14 cellular contexts compared by ENCODE assay signal in the genomic region with DNA sequence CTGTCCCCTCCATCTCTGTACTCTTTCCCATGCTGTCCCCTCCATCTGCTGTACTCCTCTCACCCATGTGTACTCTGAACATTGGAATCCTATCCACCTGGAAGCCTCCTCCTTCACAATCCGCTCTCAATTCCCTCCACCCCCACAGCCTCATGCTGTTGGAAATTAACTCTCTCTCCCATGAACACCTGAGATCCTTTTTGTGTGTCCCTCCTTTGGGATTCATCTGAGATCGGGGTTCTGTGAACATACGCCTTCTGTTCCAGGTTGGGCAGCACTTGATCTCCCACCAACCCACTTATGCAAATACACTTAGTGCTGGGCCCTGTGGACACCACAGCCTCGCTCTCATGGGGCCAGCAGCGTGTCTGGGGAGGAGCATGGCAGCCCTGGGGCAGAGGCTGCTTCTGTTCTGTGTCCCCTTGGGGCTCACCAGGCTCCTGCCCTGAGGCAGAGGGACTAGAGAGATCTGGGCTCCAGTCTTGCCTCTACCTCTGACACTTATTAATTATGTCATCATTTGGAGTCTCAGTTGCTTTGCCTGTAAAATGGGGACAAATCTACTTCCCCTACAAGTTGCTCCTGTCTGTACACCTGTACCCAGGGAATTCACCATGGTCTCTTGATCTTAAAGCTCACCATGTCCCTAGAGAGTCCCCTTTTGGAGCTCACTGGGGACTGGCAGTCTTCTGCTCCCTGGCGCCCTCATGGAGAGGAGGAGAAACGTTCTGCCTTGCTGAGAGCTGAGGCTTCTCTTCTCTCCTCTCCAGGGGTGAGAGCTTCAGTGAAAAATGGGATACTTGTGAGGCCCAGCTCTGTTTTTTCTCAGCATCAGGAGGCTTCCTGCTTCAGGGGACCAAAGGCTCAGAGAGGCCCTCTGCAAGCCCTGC. TPM values are rescaled to one million over a fixed set of nuclear protein-coding genes. Genes with fewer than 3 reads are reported as not detected.
DNase-seq lines count a peak whose midpoint lies in the region; FAIRE-seq and TF ChIP-seq lines count a peak whose summit lies in the region.
"Had no signal": no experiment of that assay in that cellular context is flagged by ENCODE, and none has a peak within 500 bp of the region (broad histone marks: within the 10 kb centered on the region; RNA-seq: fewer than 3 reads in every experiment).

No MANE protein-coding gene starts in this region.

- no peaks in the 10 kb centered on the region for H3K9me3 ChIP-seq in AG04450 (ENCODE audit: control insufficient read depth, insufficient read depth, low read length)

- TF ChIP-seq CTCF in AG04450 (IDR thresholded peaks at IDR 0.05; ENCODE audit: low read depth, low read length) (no peak; the same call in 1 of the 2 replicates), astrocyte of the spinal cord (IDR thresholded peaks at IDR 0.05; ENCODE audit: low read depth, low read length) (peak; percentile 15)

- no peaks in the 10 kb centered on the region for H3K27me3 ChIP-seq in AG04450 (ENCODE audit: control insufficient read depth, insufficient read depth, low read length)

- FAIRE-seq in HTR-8/SVneo (lab: Jason Lieb, UNC): peak; percentile 49
- FAIRE-seq: bronchial epithelial cell had no signal

- CTCF ChIA-PET in AG04450 (lab: Charles Lee): interaction anchor here (0.5 kb wide), 1 partner anchor 21 kb away, joined by 3 read pairs; no protein-coding TSS in a partner anchor

- in situ Hi-C loops in astrocyte of the spinal cord (cut with HindIII; ENCODE audit: low sequenced_read_pairs): no loop called here

- DNase-seq in AG04450 (ENCODE audit: low read depth, low spot score): no peak
- no peak for DNase-seq in HTR-8/SVneo (ENCODE audit: insufficient read length, low spot score)
- no peak for DNase-seq in astrocyte of the spinal cord (ENCODE audit: low read depth, low spot score)
- peak; percentile 26 for DNase-seq in mesenteric fat pad (ENCODE audit: low spot score)
- no peak for DNase-seq in HCEC 1CT
- DNase-seq in NCI-H2107 treated with DMSO at 0.1 percent for 48 hours (lab: John Stamatoyannopoulos, UW; ENCODE audit: unreplicated experiment): no peak
- no peak for DNase-seq in central memory CD4-positive, alpha-beta T cell
- DNase-seq in NOMO-1 (lab: John Stamatoyannopoulos, UW; ENCODE audit: unreplicated experiment in 2 of 2): no peak
- DNase-seq: activated CD4-positive, alpha-beta T cell treated with anti-CD3 and anti-CD28 coated beads, Interleukin-2, amount 50 U/mL, for 4 hours; activated naive CD4-positive, alpha-beta T cell treated with Interleukin-2 at 50 U/mL for 16 hours; DND-41; MV-4-11; stimulated activated CD4-positive, alpha-beta T cell treated with anti-CD3 and anti-CD28 coated beads, Interleukin-1b, Interleukin-23, amount 100 ng/mL, for 48 hours had no signal

- H3K4me3 ChIP-seq in AG04450 (ENCODE audit: low read depth, low read length): no peak overlapping the region
- H3K4me3 ChIP-seq in astrocyte of the spinal cord (ENCODE audit: low read depth, low read length): no peak overlapping the region

- H3K27ac ChIP-seq in AG04450 (ENCODE audit: low read depth, low read length): peak overlapping the region; percentile 68

- POLR2A ChIA-PET in AG04450 (lab: Yijun Ruan, JAX): interaction anchor here (0.5 kb wide), 1 partner anchor 1491 kb away, joined by 4 read pairs; no protein-coding TSS in a partner anchor

RNA-seq across cellular contexts. Expression of a gene that starts 42.7 kb away (rescaled TPM):
- polyA plus RNA-seq in AG04450 (2011; rRNA removed): 24.0 and 34.7 TPM in 2 replicates
- 24.5 and 25.0 TPM in 2 replicates for polyA minus RNA-seq in AG04450 (2011; rRNA and poly(A)+ RNA removed)
- total RNA-seq in mesenteric fat pad: 4.5 TPM
